ENCODE assay signal across 10 cellular contexts in genomic region chr1:156336242-156336641, GRCh38. TPM values are rescaled to one million over a fixed set of nuclear protein-coding genes. Genes with fewer than 3 reads are reported as not detected.
DNase-seq lines count a peak whose midpoint lies in the region; ATAC-seq, FAIRE-seq and TF ChIP-seq lines count a peak whose summit lies in the region.
"Had no signal": no experiment of that assay in that cellular context is flagged by ENCODE, and none has a peak within 500 bp of the region (broad histone marks: within the 10 kb centered on the region; RNA-seq: fewer than 3 reads in every experiment).

No MANE protein-coding gene starts in this region.

- peak overlapping the region; percentile 92 to 99 (median 96) for H3K4me3 Mint-ChIP-seq in naive thymus-derived CD8-positive, alpha-beta T cell

- no TSS peak for BruUV-seq in K562 (replicated peaks; lab: Mats Ljungman, UMichigan)

- CTCF ChIA-PET in K562 (lab: Yijun Ruan, JAX; ENCODE audit: low intra/inter-chr PET ratio) = no interaction called here

- peaks cover 5% of the 10 kb centered on the region for H3K4me1 ChIP-seq in ES-I3 (ENCODE audit: insufficient read depth, low read length)
- peaks cover 0 to 9% of the 10 kb centered on the region in 2 experiments; a peak in 3 of 5 replicates for H3K4me1 ChIP-seq in K562 (replicated peaks in 1 of 2; ENCODE audit: control insufficient read depth in 2 of 2, insufficient read depth in 2 of 2, low read length in 2 of 2)
- H3K4me1 ChIP-seq in vagina = peaks cover 21% of the 10 kb centered on the region

- H3K9ac ChIP-seq in ES-I3 (ENCODE audit: low read depth, low read length) (peak overlapping the region; percentile 88; the same call in 1 of the 2 replicates), K562 (ENCODE audit: insufficient read depth in 1 of 2, low read depth in 2 of 2, low read length in 2 of 2) (peak overlapping the region in 1 of 2 experiments; percentile 96; a peak in 2 of 4 replicates)

- H3K27me3 ChIP-seq in K562 (ENCODE audit: control insufficient read depth in 2 of 2, insufficient read depth in 2 of 2, low read length in 2 of 2) = no peaks in the 10 kb centered on the region
- no peaks in the 10 kb centered on the region for H3K27me3 ChIP-seq in vagina

- peaks cover 20% of the 10 kb centered on the region for H4K20me1 ChIP-seq in K562 (replicated peaks; ENCODE audit: control insufficient read depth, insufficient read depth, low read length)

- TF ChIP-seq RAD21 in K562 (CRISPR knock-in tag; conservative IDR thresholded peaks at IDR 0.05 in 1 of 2, IDR thresholded peaks at IDR 0.05 in 1 of 2) = no peak

- no peaks in the 10 kb centered on the region for H3K9me3 ChIP-seq in ES-I3 (ENCODE audit: control insufficient read depth, insufficient read depth, low read length)
- H3K9me3 ChIP-seq in K562 (replicated peaks; ENCODE audit: control insufficient read depth, insufficient read depth, low read depth, low read length) = no peaks in the 10 kb centered on the region
- H3K9me3 ChIP-seq in vagina = no peaks in the 10 kb centered on the region

- H3K27ac Mint-ChIP-seq in naive thymus-derived CD8-positive, alpha-beta T cell = peak overlapping the region in 7 of 10 donors; percentile 32 to 99 (median 81)

- peak overlapping the region; percentile 90 for H3K4me2 ChIP-seq in K562 (ENCODE audit: insufficient read depth, low read length)

- peak overlapping the region; percentile 63 for H3K4me3 ChIP-seq in K562
- H3K4me3 ChIP-seq in vagina = peak overlapping the region in 1 of 2 donors; percentile 77

- WGBS in K562 (ENCODE audit: insufficient coverage, low coverage, missing lambda C conversion rate) = 13% methylated on average over 4 of the region's 4 CpGs

- no peak for TF ChIP-seq EP300 in K562 (IDR thresholded peaks at IDR 0.05; ENCODE audit: low read length)

- FAIRE-seq in K562 (lab: Jason Lieb, UNC) = no peak
- FAIRE-seq: TTC549 had no signal

- no peaks in the 10 kb centered on the region for H3K27me3 Mint-ChIP-seq in naive thymus-derived CD8-positive, alpha-beta T cell

- no peaks in the 10 kb centered on the region for H3K9me1 ChIP-seq in K562 (ENCODE audit: control insufficient read depth, insufficient read depth, low read length)

- DNase-seq in Kasumi-1 (lab: John Stamatoyannopoulos, UW) (peak; percentile 39 to 74), K562 (ENCODE audit: extremely low read depth in 1 of 4, low spot score in 3 of 4) (peak in 3 of 4 experiments; percentile 34 to 56 (median 36)), AG08396 (ENCODE audit: low spot score) (no peak), vagina (ENCODE audit: extremely low spot score in 2 of 2) (no peak), posterior cingulate gyrus (no peak), dedifferentiated amniotic fluid mesenchymal stem cell (ENCODE audit: extremely low spot score) (no peak)
- no peak for DNase-seq in naive thymus-derived CD8-positive, alpha-beta T cell

- intact Hi-C loops in K562 (cut with micrococcal nuclease) (loop anchor here (5.0 kb wide), 1 partner anchor 166 kb away; the partner anchor contains the start of gene MEF2D), vagina (cut with DNase I) (no loop called here), posterior cingulate gyrus (cut with DNase I) (no loop called here)

- peaks cover 60% of the 10 kb centered on the region for H3K79me2 ChIP-seq in K562 (ENCODE audit: control insufficient read depth, insufficient read depth, low read length)

- H3K36me3 Mint-ChIP-seq in naive thymus-derived CD8-positive, alpha-beta T cell = peaks cover 0 to 46% (median 10%) of the 10 kb centered on the region in 3 donors

- TF ChIP-seq POLR2A in K562 (conservative IDR thresholded peaks at IDR 0.05) (no peak), vagina (IDR thresholded peaks at IDR 0.05) (no peak)

- no peaks in the 10 kb centered on the region for H3K9me3 Mint-ChIP-seq in naive thymus-derived CD8-positive, alpha-beta T cell

- peak; percentile 40 to 68 (median 61); a peak in 5 of 6 replicates for TF ChIP-seq CTCF in K562 (IDR thresholded peaks at IDR 0.05 in 2 of 3, conservative IDR thresholded peaks at IDR 0.05 in 1 of 3; ENCODE audit: insufficient read depth in 2 of 3, low read depth in 1 of 3, low read length in 3 of 3)
- TF ChIP-seq CTCF in vagina (IDR thresholded peaks at IDR 0.05) = no peak

- no peak overlapping the region for H2AFZ ChIP-seq in K562 (ENCODE audit: low read depth, low read length)

- H3K36me3 ChIP-seq in ES-I3 (ENCODE audit: insufficient read depth, low read length) = peaks cover 29% of the 10 kb centered on the region
- peaks cover 55% of the 10 kb centered on the region for H3K36me3 ChIP-seq in K562 (ENCODE audit: control insufficient read depth, insufficient read depth, low read length)
- H3K36me3 ChIP-seq in vagina = peaks cover 0 to 47% of the 10 kb centered on the region in 2 donors

- POLR2A ChIA-PET in K562 (lab: Yijun Ruan, JAX) = interaction anchor here (1.5 kb wide), 1 partner anchor 11 kb away, joined by 3 read pairs; no protein-coding TSS in a partner anchor
- POLR2A ChIA-PET in naive thymus-derived CD8-positive, alpha-beta T cell (lab: Charles Lee) = interaction anchor here (0.7 kb wide), 1 partner anchor 449 kb away, joined by 3 read pairs; no protein-coding TSS in a partner anchor

- peaks cover 10 to 45% (median 35%) of the 10 kb centered on the region in 4 donors for H3K4me1 Mint-ChIP-seq in naive thymus-derived CD8-positive, alpha-beta T cell

- in situ Hi-C loops in K562 (cut with MboI) = no loop called here

- 0 out of 3 replicates have a peak overlapping the region, but pooled peaks have one; percentile 40 for H3K27ac ChIP-seq in K562 (ENCODE audit: extremely low read depth, low read depth, low read length)
- no peak overlapping the region for H3K27ac ChIP-seq in vagina

- ATAC-seq in K562 = peak; percentile 47
- no peak for ATAC-seq in naive thymus-derived CD8-positive, alpha-beta T cell

RNA-seq across cellular contexts. Expression of gene CCT3, which starts 1.9 kb away (rescaled TPM):
- 286 and 378 TPM in 2 replicates for total RNA-seq in K562 (2011; cell fraction: chromatin; rRNA removed; ENCODE audit: low replicate concordance)
- 207 and 211 TPM in 2 replicates for total RNA-seq in K562 (2011; cell fraction: nucleolus; rRNA removed)
- total RNA-seq in K562 (2011; cell fraction: nucleoplasm; rRNA removed) = 281 and 365 TPM in 2 replicates
- total RNA-seq in K562 (2014; rRNA removed) (567 and 570 TPM in 2 replicates), K562 (2014; rRNA removed; fragmentation: Illumina TruSeq; extraction: Trizol) (610 and 635 TPM in 2 replicates), K562 (2015; rRNA removed; fragmentation: Illumina TruSeq; extraction: Trizol) (573 and 580 TPM in 2 replicates), K562 (2021) (521 and 542 TPM in 2 replicates), vagina (186 TPM)
- polyA plus RNA-seq in K562 (2011; rRNA removed) (682 and 836 TPM in 2 replicates), K562 (2014; fragmentation: Illumina TruSeq; extraction: Trizol) (536 and 610 TPM in 2 replicates), K562 (2014; fragmentation: Nextera tagmentation; extraction: Ambion mirVana) (1,000 to 10,000 TPM in 1 of 2 experiments, 100 to 1,000 TPM in 1; 871 to 1,167 TPM), K562 (2014; rRNA removed) (475 and 532 TPM in 2 replicates)
- polyA plus RNA-seq in K562 (2011; cell fraction: cytosol; rRNA removed) = 554 and 570 TPM in 2 replicates
- polyA plus RNA-seq in K562 (2011; cell fraction: nucleus; rRNA removed) = 205 and 257 TPM in 2 replicates
- 345 and 420 TPM in 2 replicates for polyA plus RNA-seq in K562 (2012)
- 839 and 1,099 TPM in 2 replicates for polyA minus RNA-seq in K562 (2011; rRNA and poly(A)+ RNA removed)
- 448 and 506 TPM in 2 replicates for polyA minus RNA-seq in K562 (2011; cell fraction: cytosol; rRNA and poly(A)+ RNA removed)
- 78.0 and 147 TPM in 2 replicates for polyA minus RNA-seq in K562 (2011; cell fraction: nucleus; rRNA and poly(A)+ RNA removed)
- total RNA-seq in naive thymus-derived CD8-positive, alpha-beta T cell = 100 to 1,000 TPM; 142 to 154 TPM
- 100 to 1,000 TPM; 232 to 270 (median 263) TPM for polyA plus RNA-seq in naive thymus-derived CD8-positive, alpha-beta T cell

RNA-seq across cellular contexts. Expression of gene TSACC, which starts 2.1 kb away (rescaled TPM):
- 0.67 TPM in 1 of 2 replicates, not detected in the other for total RNA-seq in K562 (2011; cell fraction: chromatin; rRNA removed; ENCODE audit: low replicate concordance)
- total RNA-seq in K562 (2011; cell fraction: nucleolus; rRNA removed) = 1.1 TPM in 1 of 2 replicates, not detected in the other
- 0.59 TPM in 1 of 2 replicates, not detected in the other for total RNA-seq in K562 (2011; cell fraction: nucleoplasm; rRNA removed)
- 0.45 and 1.6 TPM in 2 replicates for total RNA-seq in K562 (2014; rRNA removed)
- total RNA-seq in K562 (2014; rRNA removed; fragmentation: Illumina TruSeq; extraction: Trizol) = 1.8 and 2.1 TPM in 2 replicates
- total RNA-seq in K562 (2015; rRNA removed; fragmentation: Illumina TruSeq; extraction: Trizol) = 2.5 and 2.6 TPM in 2 replicates
- 1.0 and 1.1 TPM in 2 replicates for total RNA-seq in K562 (2021)
- 2.1 and 2.2 TPM in 2 replicates for polyA plus RNA-seq in K562 (2011; rRNA removed)
- 1.9 and 3.2 TPM in 2 replicates for polyA plus RNA-seq in K562 (2011; cell fraction: cytosol; rRNA removed)
- 1.1 and 1.3 TPM in 2 replicates for polyA plus RNA-seq in K562 (2011; cell fraction: nucleus; rRNA removed)
- polyA plus RNA-seq in K562 (2012) = 0.96 and 3.3 TPM in 2 replicates
- 4.5 TPM in 2 replicates for polyA plus RNA-seq in K562 (2014; fragmentation: Illumina TruSeq; extraction: Trizol)
- 1 to 10 TPM; 7.3 to 7.4 TPM for polyA plus RNA-seq in K562 (2014; fragmentation: Nextera tagmentation; extraction: Ambion mirVana)
- polyA plus RNA-seq in K562 (2014; rRNA removed) = 5.0 and 7.5 TPM in 2 replicates
- polyA minus RNA-seq in K562 (2011; rRNA and poly(A)+ RNA removed) = 0.88 and 1.9 TPM in 2 replicates
- polyA minus RNA-seq in K562 (2011; cell fraction: cytosol; rRNA and poly(A)+ RNA removed) = not detected in 2 replicates
- 1.1 TPM in 1 of 2 replicates, not detected in the other for polyA minus RNA-seq in K562 (2011; cell fraction: nucleus; rRNA and poly(A)+ RNA removed)
- total RNA-seq in naive thymus-derived CD8-positive, alpha-beta T cell = not detected
- polyA plus RNA-seq in naive thymus-derived CD8-positive, alpha-beta T cell = 1 to 10 TPM in 1 of 3 donors, under 1 TPM in 2; 0.40 to 2.2 (median 0.83) TPM
- total RNA-seq in vagina = not detected

RNA-seq across cellular contexts. Expression of gene RHBG, which starts 32.8 kb away (rescaled TPM):
- total RNA-seq in K562 (2011; cell fraction: chromatin; rRNA removed; ENCODE audit: low replicate concordance) = not detected in 2 replicates
- total RNA-seq in K562 (2011; cell fraction: nucleolus; rRNA removed) = not detected in 2 replicates
- not detected in 2 replicates for total RNA-seq in K562 (2011; cell fraction: nucleoplasm; rRNA removed)
- total RNA-seq in K562 (2014; rRNA removed) = not detected in 2 replicates
- total RNA-seq in K562 (2014; rRNA removed; fragmentation: Illumina TruSeq; extraction: Trizol) = not detected in 2 replicates
- not detected in 2 replicates for total RNA-seq in K562 (2015; rRNA removed; fragmentation: Illumina TruSeq; extraction: Trizol)
- total RNA-seq in K562 (2021) = not detected in 2 replicates
- not detected in 2 replicates for polyA plus RNA-seq in K562 (2011; rRNA removed)
- not detected in 2 replicates for polyA plus RNA-seq in K562 (2011; cell fraction: cytosol; rRNA removed)
- not detected in 2 replicates for polyA plus RNA-seq in K562 (2011; cell fraction: nucleus; rRNA removed)
- not detected in 2 replicates for polyA plus RNA-seq in K562 (2012)
- not detected in 2 replicates for polyA plus RNA-seq in K562 (2014; fragmentation: Illumina TruSeq; extraction: Trizol)
- polyA plus RNA-seq in K562 (2014; fragmentation: Nextera tagmentation; extraction: Ambion mirVana) = not detected
- polyA plus RNA-seq in K562 (2014; rRNA removed) = not detected in 2 replicates
- polyA minus RNA-seq in K562 (2011; rRNA and poly(A)+ RNA removed) = not detected in 2 replicates
- not detected in 2 replicates for polyA minus RNA-seq in K562 (2011; cell fraction: cytosol; rRNA and poly(A)+ RNA removed)
- polyA minus RNA-seq in K562 (2011; cell fraction: nucleus; rRNA and poly(A)+ RNA removed) = not detected in 2 replicates
- total RNA-seq in naive thymus-derived CD8-positive, alpha-beta T cell = not detected
- polyA plus RNA-seq in naive thymus-derived CD8-positive, alpha-beta T cell = not detected
- total RNA-seq in vagina = not detected

RNA-seq across cellular contexts. Expression of gene VHLL, which starts 37.1 kb away (rescaled TPM):
- total RNA-seq in K562 (2011; cell fraction: chromatin; rRNA removed; ENCODE audit: low replicate concordance) = 1.3 TPM in 1 of 2 replicates, not detected in the other
- not detected in 2 replicates for total RNA-seq in K562 (2011; cell fraction: nucleolus; rRNA removed)
- total RNA-seq in K562 (2011; cell fraction: nucleoplasm; rRNA removed) = 0.66 TPM in 1 of 2 replicates, not detected in the other
- total RNA-seq in K562 (2014; rRNA removed) (not detected in 2 replicates), K562 (2014; rRNA removed; fragmentation: Illumina TruSeq; extraction: Trizol) (not detected in 2 replicates), K562 (2015; rRNA removed; fragmentation: Illumina TruSeq; extraction: Trizol) (not detected in 2 replicates), K562 (2021) (not detected in 2 replicates), vagina (not detected)
- polyA plus RNA-seq in K562 (2011; rRNA removed) (not detected in 2 replicates), K562 (2014; fragmentation: Illumina TruSeq; extraction: Trizol) (not detected in 2 replicates), K562 (2014; fragmentation: Nextera tagmentation; extraction: Ambion mirVana) (not detected), K562 (2014; rRNA removed) (not detected in 2 replicates)
- not detected in 2 replicates for polyA plus RNA-seq in K562 (2011; cell fraction: cytosol; rRNA removed)
- not detected in 2 replicates for polyA plus RNA-seq in K562 (2011; cell fraction: nucleus; rRNA removed)
- not detected in 2 replicates for polyA plus RNA-seq in K562 (2012)
- not detected in 2 replicates for polyA minus RNA-seq in K562 (2011; rRNA and poly(A)+ RNA removed)
- not detected in 2 replicates for polyA minus RNA-seq in K562 (2011; cell fraction: cytosol; rRNA and poly(A)+ RNA removed)
- not detected in 2 replicates for polyA minus RNA-seq in K562 (2011; cell fraction: nucleus; rRNA and poly(A)+ RNA removed)
- under 1 TPM in 1 of 2 experiments, not detected in 1; 0.78 TPM for total RNA-seq in naive thymus-derived CD8-positive, alpha-beta T cell
- polyA plus RNA-seq in naive thymus-derived CD8-positive, alpha-beta T cell = not detected
- polyA plus RNA-seq: liver had no signal

RNA-seq across cellular contexts. Expression of gene GLMP, which starts 40.8 kb away (rescaled TPM):
- total RNA-seq in K562 (2011; cell fraction: chromatin; rRNA removed; ENCODE audit: low replicate concordance) = 13.4 and 24.2 TPM in 2 replicates
- 21.3 and 23.8 TPM in 2 replicates for total RNA-seq in K562 (2011; cell fraction: nucleolus; rRNA removed)
- 24.8 and 28.6 TPM in 2 replicates for total RNA-seq in K562 (2011; cell fraction: nucleoplasm; rRNA removed)
- total RNA-seq in K562 (2014; rRNA removed) = 25.7 and 27.0 TPM in 2 replicates
- total RNA-seq in K562 (2014; rRNA removed; fragmentation: Illumina TruSeq; extraction: Trizol) = 10.1 and 12.8 TPM in 2 replicates
- total RNA-seq in K562 (2015; rRNA removed; fragmentation: Illumina TruSeq; extraction: Trizol) = 18.5 and 19.7 TPM in 2 replicates
- 22.7 and 23.7 TPM in 2 replicates for total RNA-seq in K562 (2021)
- 8.3 and 15.5 TPM in 2 replicates for polyA plus RNA-seq in K562 (2011; rRNA removed)
- polyA plus RNA-seq in K562 (2011; cell fraction: cytosol; rRNA removed) = 23.7 and 34.0 TPM in 2 replicates
- 18.0 and 19.6 TPM in 2 replicates for polyA plus RNA-seq in K562 (2011; cell fraction: nucleus; rRNA removed)
- 22.2 and 32.3 TPM in 2 replicates for polyA plus RNA-seq in K562 (2012)
- 28.2 and 29.1 TPM in 2 replicates for polyA plus RNA-seq in K562 (2014; fragmentation: Illumina TruSeq; extraction: Trizol)
- polyA plus RNA-seq in K562 (2014; fragmentation: Nextera tagmentation; extraction: Ambion mirVana) = 10 to 100 TPM; 11.0 to 22.4 TPM
- 21.7 and 24.5 TPM in 2 replicates for polyA plus RNA-seq in K562 (2014; rRNA removed)
- 4.6 and 5.6 TPM in 2 replicates for polyA minus RNA-seq in K562 (2011; rRNA and poly(A)+ RNA removed)
- polyA minus RNA-seq in K562 (2011; cell fraction: cytosol; rRNA and poly(A)+ RNA removed) = 8.4 and 11.0 TPM in 2 replicates
- polyA minus RNA-seq in K562 (2011; cell fraction: nucleus; rRNA and poly(A)+ RNA removed) = 5.5 and 8.9 TPM in 2 replicates
- 10 to 100 TPM; 22.1 to 23.3 TPM for total RNA-seq in naive thymus-derived CD8-positive, alpha-beta T cell
- polyA plus RNA-seq in naive thymus-derived CD8-positive, alpha-beta T cell = 10 to 100 TPM; 12.1 to 22.2 (median 17.3) TPM
- total RNA-seq in vagina = 36.1 TPM

Comparison
In these comparisons a context has a peak if more than half of its experiments do, and no peak if none do; other contexts are left out.
1. DNase-seq: peak in Kasumi-1 (2 of 2) and K562 (3 of 4); none in naive thymus-derived CD8-positive, alpha-beta T cell (0 of 10), AG08396 (single experiment), vagina (0 of 2), posterior cingulate gyrus (0 of 10) and dedifferentiated amniotic fluid mesenchymal stem cell (single experiment).
2. CTCF ChIP-seq: peak in K562 (3 of 3); none in vagina (0 of 3).